14 cellular contexts compared by ENCODE assay signal in the genomic region with DNA sequence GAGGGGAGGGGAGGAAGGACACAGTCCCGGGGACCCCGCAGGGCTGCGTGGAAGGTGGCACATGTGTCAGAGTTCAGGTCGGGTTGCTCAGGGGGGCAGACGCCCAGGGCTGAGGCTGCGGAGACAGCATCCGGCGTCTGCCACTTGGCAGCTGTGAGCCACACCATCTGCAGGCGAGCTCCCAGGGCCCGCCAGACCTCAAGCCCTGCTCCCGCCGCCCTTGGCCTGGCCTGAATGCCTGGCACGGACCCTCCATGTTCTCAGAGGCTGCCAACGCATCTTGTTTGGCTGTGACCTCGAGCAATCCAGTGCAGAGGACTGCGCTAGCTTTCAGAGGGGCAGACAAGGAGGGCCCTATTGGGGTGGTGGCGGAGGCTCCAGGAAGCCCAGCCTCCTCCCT. TPM values are rescaled to one million over a fixed set of nuclear protein-coding genes. Genes with fewer than 3 reads are reported as not detected.
DNase-seq lines count a peak whose midpoint lies in the region; ATAC-seq and TF ChIP-seq lines count a peak whose summit lies in the region.
"Had no signal": no experiment of that assay in that cellular context is flagged by ENCODE, and none has a peak within 500 bp of the region (broad histone marks: within the 10 kb centered on the region; RNA-seq: fewer than 3 reads in every experiment).

No MANE protein-coding gene starts in this region.

- H3K4me3 Mint-ChIP-seq in chondrocyte (ENCODE audit: unreplicated experiment): peak overlapping the region; percentile 72

- no peak overlapping the region for H3K27ac Mint-ChIP-seq in chondrocyte (ENCODE audit: unreplicated experiment)
- H3K27ac Mint-ChIP-seq: activated naive CD4-positive, alpha-beta T cell treated with anti-CD3 and anti-CD28 coated beads, Interleukin-2, amount 50 U/mL, for 72 hours had no signal

- no peaks in the 10 kb centered on the region for H3K27me3 Mint-ChIP-seq in chondrocyte (ENCODE audit: low read depth)

- H3K36me3 ChIP-seq in right atrium auricular region: no peaks in the 10 kb centered on the region

- no peak overlapping the region for H3K27ac ChIP-seq in right atrium auricular region

- peaks cover 36% of the 10 kb centered on the region for H3K4me1 Mint-ChIP-seq in chondrocyte (ENCODE audit: low read depth)

- peak overlapping the region in 1 of 2 donors; percentile 22 for H3K4me3 ChIP-seq in right atrium auricular region

- H3K36me3 Mint-ChIP-seq in chondrocyte (ENCODE audit: low read depth): peaks cover 8% of the 10 kb centered on the region
- H3K36me3 Mint-ChIP-seq: activated naive CD4-positive, alpha-beta T cell treated with anti-CD3 and anti-CD28 coated beads, Interleukin-2, amount 50 U/mL, for 72 hours had no signal

- no peak for TF ChIP-seq CTCF in right atrium auricular region (IDR thresholded peaks at IDR 0.05)
- no peak for TF ChIP-seq CTCF in chondrocyte (IDR thresholded peaks at IDR 0.05)

- intact Hi-C loops in Right ventricle myocardium inferior (cut with DNase I): no loop called here

- H3K9me3 ChIP-seq in right atrium auricular region: no peaks in the 10 kb centered on the region

- H3K27me3 ChIP-seq in right atrium auricular region: no peaks in the 10 kb centered on the region

- peaks cover 0 to 7% of the 10 kb centered on the region in 2 donors for H3K4me1 ChIP-seq in right atrium auricular region

- H3K9me3 Mint-ChIP-seq in chondrocyte (ENCODE audit: low read depth): peaks cover 2% of the 10 kb centered on the region
- H3K9me3 Mint-ChIP-seq: activated naive CD4-positive, alpha-beta T cell treated with anti-CD3 and anti-CD28 coated beads, Interleukin-2, amount 50 U/mL, for 72 hours had no signal

- DNase-seq in Right ventricle myocardium inferior (ENCODE audit: missing footprints) (no peak), right atrium auricular region (ENCODE audit: low spot score) (no peak), chondrocyte (ENCODE audit: low spot score) (no peak), medulla oblongata (ENCODE audit: extremely low spot score) (peak; percentile 57), DMS79 treated with DMSO at 0.1 percent for 48 hours (lab: John Stamatoyannopoulos, UW) (no peak), NCI-H774 (lab: John Stamatoyannopoulos, UW) (no peak), NCI-H1694 treated with DMSO at 0.1 percent for 48 hours (lab: John Stamatoyannopoulos, UW) (no peak)
- DNase-seq: activated CD4-positive, alpha-beta T cell treated with anti-CD3 and anti-CD28 coated beads, Interleukin-2, amount 50 U/mL, for 1 hour; activated T-cell treated with anti-CD3 and anti-CD28 coated beads, Interleukin-2, amount 50 U/mL, for 1 hour; mesendoderm; trophoblast cell had no signal

- ATAC-seq in Right ventricle myocardium inferior (peak; percentile 59), GM18502 (IDR thresholded peaks at IDR 0.05; ENCODE audit: poor library complexity, unreplicated experiment) (no peak)
- ATAC-seq: activated naive CD4-positive, alpha-beta T cell treated with anti-CD3 and anti-CD28 coated beads, Interleukin-2, amount 50 U/mL, for 72 hours had no signal

RNA-seq across cellular contexts. Expression of gene BGN, which starts 5.1 kb away (rescaled TPM):
- total RNA-seq in Right ventricle myocardium inferior: 42.2 TPM
- total RNA-seq in right atrium auricular region: 100 to 1,000 TPM; 141 to 206 TPM
- 1,195 to 2,668 TPM (median 2,632 TPM) in 3 replicates for total RNA-seq in chondrocyte
- total RNA-seq: activated naive CD4-positive, alpha-beta T cell treated with anti-CD3 and anti-CD28 coated beads, Interleukin-2, amount 50 U/mL, for 72 hours had no signal

RNA-seq across cellular contexts. Expression of gene ATP2B3, which starts 17.6 kb away (rescaled TPM):
- total RNA-seq in Right ventricle myocardium inferior (not detected), right atrium auricular region (not detected), chondrocyte (0.17 to 0.46 TPM (median 0.37 TPM) in 3 replicates)
- total RNA-seq: activated naive CD4-positive, alpha-beta T cell treated with anti-CD3 and anti-CD28 coated beads, Interleukin-2, amount 50 U/mL, for 72 hours; glomerular endothelial cell had no signal

RNA-seq across cellular contexts. Expression of gene HAUS7, which starts 29.5 kb away (rescaled TPM):
- total RNA-seq in Right ventricle myocardium inferior: 18.5 TPM
- total RNA-seq in right atrium auricular region: 10 to 100 TPM; 10.5 to 15.9 TPM
- 31.3 to 43.6 TPM (median 32.3 TPM) in 3 replicates for total RNA-seq in chondrocyte

RNA-seq across cellular contexts. Expression of gene TREX2, which starts 54.0 kb away (rescaled TPM):
- total RNA-seq in Right ventricle myocardium inferior: not detected
- total RNA-seq in right atrium auricular region: under 1 TPM in 1 of 2 donors, not detected in 1; 0.94 TPM
- 0.80 to 1.6 TPM (median 1.6 TPM) in 3 replicates for total RNA-seq in chondrocyte
